Comparison of ENCODE assay signal across 8 cellular contexts in genomic region chr2:45009303-45009927, GRCh38. TPM values are rescaled to one million over a fixed set of nuclear protein-coding genes. Genes with fewer than 3 reads are reported as not detected.
DNase-seq lines count a peak whose midpoint lies in the region; ATAC-seq lines count a peak whose summit lies in the region.

TSS of gene SIX2 (minus strand) at chr2:45009452. CDS start at chr2:45009110, 342 bp downstream.

- H3K4me1 Mint-ChIP-seq in activated T-cell treated with anti-CD3 and anti-CD28 coated beads, Interleukin-2, amount 50 U/mL, for 4 hours (ENCODE audit: low read depth) = peaks cover 36% of the 10 kb centered on the region
- peaks cover 10% of the 10 kb centered on the region for H3K4me1 Mint-ChIP-seq in activated T-helper 17 cell treated with anti-CD3 and anti-CD28 coated beads, Interleukin-2, amount 50 U/mL, for 72 hours

- H4K8ac ChIP-seq in neuronal stem cell (ENCODE audit: low read depth, low read length) = no peak within 1 kb of the TSS

- H3K36me3 Mint-ChIP-seq in activated T-cell treated with anti-CD3 and anti-CD28 coated beads, Interleukin-2, amount 50 U/mL, for 4 hours (ENCODE audit: insufficient read depth) = no peaks in the 10 kb centered on the region
- H3K36me3 Mint-ChIP-seq in activated T-helper 17 cell treated with anti-CD3 and anti-CD28 coated beads, Interleukin-2, amount 50 U/mL, for 72 hours (ENCODE audit: low read depth) = no peaks in the 10 kb centered on the region

- peak; percentile 34 to 41 for ATAC-seq in activated T-cell treated with anti-CD3 and anti-CD28 coated beads, Interleukin-2, amount 50 U/mL, for 4 hours
- no peak for ATAC-seq in activated T-helper 17 cell treated with anti-CD3 and anti-CD28 coated beads, Interleukin-2, amount 50 U/mL, for 72 hours (replicated peaks)

- no peak within 1 kb of the TSS for H2BK12ac ChIP-seq in neuronal stem cell (ENCODE audit: low read length)

- no peak within 1 kb of the TSS for H3K27ac Mint-ChIP-seq in activated T-helper 17 cell treated with anti-CD3 and anti-CD28 coated beads, Interleukin-2, amount 50 U/mL, for 72 hours

- H3K18ac ChIP-seq in neuronal stem cell (ENCODE audit: low read length) = peak within 1 kb of the TSS; percentile 94

- H3K79me1 ChIP-seq in neuronal stem cell (ENCODE audit: low read depth, low read length) = no peaks in the 10 kb centered on the region

- peak within 1 kb of the TSS; percentile 85 for H2AFZ ChIP-seq in neuronal stem cell (ENCODE audit: low read length)

- no peak within 1 kb of the TSS for H4K91ac ChIP-seq in neuronal stem cell (ENCODE audit: low read depth, low read length, poor library complexity)

- H3K4me3 Mint-ChIP-seq in activated T-cell treated with anti-CD3 and anti-CD28 coated beads, Interleukin-2, amount 50 U/mL, for 4 hours = peak within 1 kb of the TSS; percentile 73
- peak within 1 kb of the TSS; percentile 51 for H3K4me3 Mint-ChIP-seq in activated T-helper 17 cell treated with anti-CD3 and anti-CD28 coated beads, Interleukin-2, amount 50 U/mL, for 72 hours

- H3K9me3 Mint-ChIP-seq in activated T-cell treated with anti-CD3 and anti-CD28 coated beads, Interleukin-2, amount 50 U/mL, for 4 hours = no peaks in the 10 kb centered on the region
- no peaks in the 10 kb centered on the region for H3K9me3 Mint-ChIP-seq in activated T-helper 17 cell treated with anti-CD3 and anti-CD28 coated beads, Interleukin-2, amount 50 U/mL, for 72 hours

- H3K27ac ChIP-seq in neuronal stem cell (replicated peaks; ENCODE audit: low read length) = peak within 1 kb of the TSS; percentile 28

- peak within 1 kb of the TSS; percentile 29 for H3K4ac ChIP-seq in neuronal stem cell (ENCODE audit: low read length)

- peak within 1 kb of the TSS; percentile 88 for H2AK5ac ChIP-seq in neuronal stem cell (ENCODE audit: low read depth, low read length)

- peak within 1 kb of the TSS; percentile 75 for H3K9ac ChIP-seq in neuronal stem cell (ENCODE audit: low read depth, low read length, poor library complexity)

- peak within 1 kb of the TSS; percentile 25 to 66 for H3K4me3 ChIP-seq in neuronal stem cell (ENCODE audit: low read length in 2 of 2)

- H3K36me3 ChIP-seq in neuronal stem cell (replicated peaks in 1 of 2; ENCODE audit: control insufficient read depth in 2 of 2, insufficient read depth in 2 of 2, low read length in 2 of 2) = no peaks in the 10 kb centered on the region

- H3K4me1 ChIP-seq in neuronal stem cell (ENCODE audit: control insufficient read depth in 2 of 2, insufficient read depth in 1 of 2, low read depth in 1 of 2, low read length in 2 of 2) = peaks cover 18 to 22% of the 10 kb centered on the region in 2 donors

- peak within 1 kb of the TSS; percentile 37 for H2BK120ac ChIP-seq in neuronal stem cell (ENCODE audit: low read depth, low read length)

- peaks cover 78% of the 10 kb centered on the region for H3K27me3 Mint-ChIP-seq in activated T-cell treated with anti-CD3 and anti-CD28 coated beads, Interleukin-2, amount 50 U/mL, for 4 hours (ENCODE audit: low read depth)
- H3K27me3 Mint-ChIP-seq in activated T-helper 17 cell treated with anti-CD3 and anti-CD28 coated beads, Interleukin-2, amount 50 U/mL, for 72 hours = peaks cover 52% of the 10 kb centered on the region

- peak within 1 kb of the TSS; percentile 47 for H3K14ac ChIP-seq in neuronal stem cell (ENCODE audit: low read length)

- H2BK15ac ChIP-seq in neuronal stem cell (ENCODE audit: low read length) = peak within 1 kb of the TSS; percentile 95

- no peak for DNase-seq in activated T-cell treated with anti-CD3 and anti-CD28 coated beads, Interleukin-2, amount 50 U/mL, for 4 hours
- DNase-seq in activated T-cell treated with anti-CD3 and anti-CD28 coated beads, Interleukin-2, amount 50 U/mL, for 1 hour = no peak
- DNase-seq in NCI-H2029 treated with DMSO at 0.1 percent for 48 hours (lab: John Stamatoyannopoulos, UW) (peak; percentile 82), glomerular endothelial cell (ENCODE audit: extremely low read depth, low read depth, low spot score) (peak; percentile 37), neuronal stem cell (ENCODE audit: low spot score) (peak; percentile 98), UCSD-AML1 (lab: John Stamatoyannopoulos, UW; ENCODE audit: unreplicated experiment) (no peak), NK-92 (lab: John Stamatoyannopoulos, UW; ENCODE audit: unreplicated experiment) (no peak)

- H2BK5ac ChIP-seq in neuronal stem cell (ENCODE audit: low read length) = peak within 1 kb of the TSS; percentile 58

- peak within 1 kb of the TSS; percentile 75 for H3K23ac ChIP-seq in neuronal stem cell (ENCODE audit: low read depth, low read length, poor library complexity)

- peaks cover 4 to 26% of the 10 kb centered on the region in 2 donors for H3K9me3 ChIP-seq in neuronal stem cell (replicated peaks in 1 of 2; ENCODE audit: control insufficient read depth in 2 of 2, insufficient read depth in 1 of 2, low read depth in 1 of 2, low read length in 2 of 2)

- H3K4me2 ChIP-seq in neuronal stem cell (ENCODE audit: insufficient read depth, low read length, poor library complexity, severe bottlenecking) = peak within 1 kb of the TSS; percentile 87

- WGBS in neuronal stem cell (ENCODE audit: extremely low coverage in 2 of 2, insufficient read length in 2 of 2, insufficient replicate concordance in 1 of 2), 2 donors = no CpG with 5 or more reads among the region's 61 CpGs

- H3K27me3 ChIP-seq in neuronal stem cell (ENCODE audit: control insufficient read depth in 3 of 3, insufficient read depth in 3 of 3, low read depth in 1 of 3, low read length in 3 of 3) = peaks cover 76 to 98% (median 88%) of the 10 kb centered on the region in 3 experiments

RNA-seq across cellular contexts. Expression of gene SIX2, which starts in this region (rescaled TPM):
- not detected for total RNA-seq in activated T-cell treated with anti-CD3 and anti-CD28 coated beads, Interleukin-2, amount 50 U/mL, for 4 hours
- total RNA-seq in activated T-helper 17 cell treated with anti-CD3 and anti-CD28 coated beads, Interleukin-2, amount 50 U/mL, for 72 hours = not detected
- total RNA-seq in glomerular endothelial cell = 1.8 and 10.5 TPM in 2 replicates
- 0.15 TPM for polyA plus RNA-seq in neuronal stem cell (2013, experiment 1 of 2)
- polyA plus RNA-seq in neuronal stem cell (2013, experiment 2 of 2) = 0.22 TPM

Comparison
In these comparisons a context has a peak if more than half of its experiments do, and no peak if none do; other contexts are left out.
1. Peak in ATAC-seq in activated T-cell treated with anti-CD3 and anti-CD28 coated beads, Interleukin-2, amount 50 U/mL, for 4 hours; RNA of the gene not detected or under 1 TPM.
2. DNase-seq: peak in NCI-H2029 treated with DMSO at 0.1 percent for 48 hours (single experiment), glomerular endothelial cell (single experiment) and neuronal stem cell (single experiment); none in activated T-cell treated with anti-CD3 and anti-CD28 coated beads, Interleukin-2, amount 50 U/mL, for 4 hours (single experiment), activated T-cell treated with anti-CD3 and anti-CD28 coated beads, Interleukin-2, amount 50 U/mL, for 1 hour (single experiment), UCSD-AML1 (single experiment) and NK-92 (single experiment).